20 cellular contexts compared by ENCODE assay signal in the genomic region with DNA sequence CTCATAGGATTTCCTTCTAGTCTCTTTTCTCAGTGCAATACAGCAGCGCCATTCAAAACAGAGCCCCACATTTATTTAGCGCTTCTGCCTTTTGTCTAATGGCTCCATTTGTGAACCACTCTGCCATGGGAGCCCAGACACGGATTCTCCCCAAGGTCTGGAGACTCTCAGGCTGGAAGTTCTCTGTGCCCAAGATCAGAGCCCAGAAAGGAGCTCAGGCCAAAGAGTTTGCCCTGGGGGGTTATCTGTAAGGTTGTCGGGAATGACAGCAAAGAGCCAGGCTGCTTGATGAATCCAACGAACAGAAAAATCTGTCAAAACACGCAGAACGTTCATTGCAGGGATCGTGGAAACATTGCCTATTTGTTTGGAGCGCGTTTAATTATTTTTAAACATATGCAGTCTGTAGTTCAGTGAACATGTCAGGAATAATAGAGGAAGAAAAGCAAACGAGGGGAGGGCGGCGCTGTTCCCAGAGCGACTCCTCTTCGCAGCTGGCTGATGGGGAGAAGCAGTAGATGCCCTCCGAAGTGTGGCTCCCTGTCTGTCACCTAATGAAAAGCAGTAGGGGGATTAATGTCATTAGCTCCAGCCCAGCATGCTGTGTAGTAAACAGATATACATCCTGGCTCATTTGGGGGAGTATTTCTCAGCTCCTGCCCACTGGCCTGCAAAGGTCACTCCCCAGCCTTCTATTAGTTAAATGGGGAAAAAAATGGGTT.
DNase-seq lines count a peak whose midpoint lies in the region; ATAC-seq and TF ChIP-seq lines count a peak whose summit lies in the region.
"Had no signal": no experiment of that assay in that cellular context is flagged by ENCODE, and none has a peak within 500 bp of the region (broad histone marks: within the 10 kb centered on the region; RNA-seq: fewer than 3 reads in every experiment).

No MANE protein-coding gene starts in this region.

- H3K9me2 ChIP-seq in neural cell (ENCODE audit: insufficient read depth, low read length) (no peaks in the 10 kb centered on the region), GM23248 (ENCODE audit: insufficient read depth) (no peaks in the 10 kb centered on the region)

- H3K9me3 Mint-ChIP-seq in glutamatergic neuron (ENCODE audit: unreplicated experiment): no peaks in the 10 kb centered on the region

- H3K79me2 ChIP-seq in neural cell (replicated peaks; ENCODE audit: insufficient read depth, low read length) (no peaks in the 10 kb centered on the region), GM23248 (ENCODE audit: insufficient read depth) (no peaks in the 10 kb centered on the region)

- TF ChIP-seq CTCF in glutamatergic neuron (IDR thresholded peaks at IDR 0.05; ENCODE audit: partially characterized antibody, unreplicated experiment): no peak
- no peak for TF ChIP-seq CTCF in neural cell (IDR thresholded peaks at IDR 0.05; ENCODE audit: poor library complexity, severe bottlenecking)

- H3K36me3 ChIP-seq in neural cell (ENCODE audit: insufficient read depth, low read length) (no peaks in the 10 kb centered on the region), GM23248 (ENCODE audit: low read depth) (no peaks in the 10 kb centered on the region)
- H3K36me3 ChIP-seq: Peyer's patch had no signal

- H3K4me1 ChIP-seq in GM23248 (ENCODE audit: insufficient read depth): no peaks in the 10 kb centered on the region
- H3K4me1 ChIP-seq: Peyer's patch had no signal

- in situ Hi-C loops in GM23248 (cut with MboI): no loop called here

- H3K9ac ChIP-seq in neural cell (ENCODE audit: low read length) (no peak overlapping the region), GM23248 (no peak overlapping the region)

- H3K36me3 Mint-ChIP-seq in glutamatergic neuron (ENCODE audit: unreplicated experiment) (no peaks in the 10 kb centered on the region), T-helper 17 cell (ENCODE audit: low read depth) (no peaks in the 10 kb centered on the region)

- H3F3A ChIP-seq in neural cell (ENCODE audit: insufficient read depth, low read length, poor library complexity, severe bottlenecking) (no peaks in the 10 kb centered on the region), GM23248 (ENCODE audit: insufficient read depth) (no peaks in the 10 kb centered on the region)

- peaks cover 3% of the 10 kb centered on the region for H3K4me1 Mint-ChIP-seq in glutamatergic neuron (ENCODE audit: low read depth, unreplicated experiment)
- no peaks in the 10 kb centered on the region for H3K4me1 Mint-ChIP-seq in T-helper 17 cell

- no peak overlapping the region for H3K27ac ChIP-seq in neural cell (ENCODE audit: low read length)
- H3K27ac ChIP-seq in substantia nigra (ENCODE audit: low read depth, low read length, poor library complexity, severe bottlenecking): no peak overlapping the region
- no peak overlapping the region for H3K27ac ChIP-seq in GM23248
- H3K27ac ChIP-seq: C4-2B, Peyer's patch had no signal

- DNase-seq in ELF-1 (ENCODE audit: low read depth, low spot score): peak; percentile 38
- DNase-seq in SK-N-DZ (ENCODE audit: low spot score): peak; percentile 42
- no peak for DNase-seq in glutamatergic neuron
- DNase-seq in substantia nigra (lab: John Stamatoyannopoulos, UW): no peak
- no peak for DNase-seq in GM23248
- DNase-seq in T-helper 17 cell: no peak
- DNase-seq: DMS 273 treated with DMSO at 0.1 percent for 48 hours; DND-41; H7; NCI-H1105; NCI-H2081 treated with DMSO at 0.1 percent for 48 hours; NCI-H226; NCI-H524; NK-92 treated with Interleukin-12 subunit alpha and Interleukin-12 subunit beta, amount 100 ng/mL, for 24 hours; Peyer's patch had no signal

- ATAC-seq in HG02623 (IDR thresholded peaks at IDR 0.05; ENCODE audit: unreplicated experiment): no peak
- ATAC-seq in T-helper 17 cell: no peak
- ATAC-seq: K562, Right ventricle myocardium inferior had no signal

- H3K4me3 ChIP-seq in neural cell (ENCODE audit: low read length) (no peak overlapping the region), GM23248 (no peak overlapping the region)
- H3K4me3 ChIP-seq: K562, Peyer's patch had no signal

- no peak for TF ChIP-seq RAD21 in neural cell (conservative IDR thresholded peaks at IDR 0.05)

- H3K4me3 Mint-ChIP-seq in glutamatergic neuron (ENCODE audit: unreplicated experiment): no peak overlapping the region
- no peak overlapping the region for H3K4me3 Mint-ChIP-seq in T-helper 17 cell

- H2AFZ ChIP-seq in neural cell (ENCODE audit: low read depth, low read length) (no peak overlapping the region), GM23248 (no peak overlapping the region)

- H4K20me1 ChIP-seq in neural cell (ENCODE audit: insufficient read depth) (no peaks in the 10 kb centered on the region), GM23248 (ENCODE audit: insufficient read depth) (no peaks in the 10 kb centered on the region)

- no peak for TF ChIP-seq EP300 in neural cell (conservative IDR thresholded peaks at IDR 0.05; ENCODE audit: poor library complexity, severe bottlenecking)

- H3K27me3 Mint-ChIP-seq in glutamatergic neuron (ENCODE audit: unreplicated experiment) (no peaks in the 10 kb centered on the region), T-helper 17 cell (no peaks in the 10 kb centered on the region)

- H3K9me3 ChIP-seq in neural cell (ENCODE audit: low read length) (no peaks in the 10 kb centered on the region), GM23248 (ENCODE audit: low read depth) (no peaks in the 10 kb centered on the region), T-helper 17 cell (ENCODE audit: control insufficient read depth, low read length, poor library complexity, severe bottlenecking) (no peaks in the 10 kb centered on the region)
- H3K9me3 ChIP-seq: Peyer's patch had no signal

- H3K4me2 ChIP-seq in neural cell (ENCODE audit: low read length) (no peak overlapping the region), GM23248 (ENCODE audit: unreplicated experiment) (no peak overlapping the region)

- WGBS in GM23248 (ENCODE audit: low coverage in 1 of 2, low lambda C conversion rate in 2 of 2, missing lambda C conversion rate in 2 of 2), 2 experiments: 82 to 88% methylated on average over 16 of the region's 16 CpGs

- H3K27me3 ChIP-seq in neural cell (ENCODE audit: insufficient read depth, low read depth, low read length) (no peaks in the 10 kb centered on the region), GM23248 (replicated peaks; ENCODE audit: insufficient read depth) (no peaks in the 10 kb centered on the region; the same call in 1 of the 2 replicates)
- H3K27me3 ChIP-seq: Peyer's patch had no signal

- peak overlapping the region; percentile 11 for H3K27ac Mint-ChIP-seq in glutamatergic neuron (ENCODE audit: unreplicated experiment)
- no peak overlapping the region for H3K27ac Mint-ChIP-seq in T-helper 17 cell

TF ChIP-seq in neural cell, 6 proteins besides CTCF, POLR2A, EP300 and RAD21:
- peak; percentile 56 for TF ChIP-seq POLR2AphosphoS5 (IDR thresholded peaks at IDR 0.05)
- TF ChIP-seq TAF1 (IDR thresholded peaks at IDR 0.05; ENCODE audit: low read depth): no peak

Comparison
In these comparisons a context has a peak if more than half of its experiments do, and no peak if none do; other contexts are left out.
1. DNase-seq: peak in ELF-1 (single experiment) and SK-N-DZ (single experiment); none in glutamatergic neuron (single experiment), substantia nigra (0 of 49), GM23248 (single experiment) and T-helper 17 cell (0 of 3).